In the genomic region with DNA sequence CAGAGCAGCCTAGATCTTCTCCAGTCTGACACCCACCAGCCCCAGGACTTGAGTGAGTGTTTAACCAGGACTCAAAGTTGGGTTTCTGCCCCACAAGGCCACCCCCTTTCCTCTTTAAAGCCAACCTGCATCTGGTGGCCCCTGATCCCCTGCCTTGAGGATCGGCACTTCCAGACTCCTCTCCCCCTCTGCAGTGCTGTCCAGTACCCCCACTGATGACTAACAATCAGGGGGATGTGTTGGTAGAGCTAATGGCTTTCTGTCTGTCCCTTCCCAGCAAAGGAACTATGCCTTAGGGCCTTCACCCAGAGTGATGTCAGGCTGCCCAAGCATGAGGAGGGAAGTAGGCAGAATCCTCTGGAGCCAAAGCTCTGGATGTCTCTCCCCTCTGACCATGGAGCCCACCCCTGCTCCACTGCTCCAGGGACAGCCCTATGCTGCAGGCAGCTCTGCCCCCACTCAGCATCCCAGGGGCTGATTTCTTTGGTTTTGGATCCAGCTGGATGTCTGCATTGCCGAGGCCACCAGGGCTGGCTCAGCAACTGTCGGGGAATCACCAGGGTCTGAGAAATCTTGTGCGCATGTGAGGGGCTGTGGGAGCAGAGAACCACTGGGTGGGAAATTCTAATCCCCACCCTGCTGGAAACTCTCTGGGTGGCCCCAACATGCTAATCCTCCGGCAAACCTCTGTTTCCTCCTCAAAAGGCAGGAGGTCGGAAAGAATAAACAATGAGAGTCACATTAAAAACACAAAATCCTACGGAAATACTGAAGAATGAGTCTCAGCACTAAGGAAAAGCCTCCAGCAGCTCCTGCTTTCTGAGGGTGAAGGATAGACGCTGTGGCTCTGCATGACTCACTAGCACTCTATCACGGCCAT, we compare ENCODE assay signal across 10 cellular contexts. TPM values are rescaled to one million over a fixed set of nuclear protein-coding genes. Genes with fewer than 3 reads are reported as not detected.
DNase-seq lines count a peak whose midpoint lies in the region; ATAC-seq and TF ChIP-seq lines count a peak whose summit lies in the region.
"Had no signal": no experiment of that assay in that cellular context is flagged by ENCODE, and none has a peak within 500 bp of the region (broad histone marks: within the 10 kb centered on the region; RNA-seq: fewer than 3 reads in every experiment).

No MANE protein-coding gene starts in this region.

- no peak for TF ChIP-seq CTCF in CD8-positive, alpha-beta T cell (IDR thresholded peaks at IDR 0.05)
- TF ChIP-seq CTCF in epithelial cell of esophagus (IDR thresholded peaks at IDR 0.05; ENCODE audit: insufficient read depth, low read depth, low read length, missing control alignments) (no peak), osteocyte (IDR thresholded peaks at IDR 0.05) (no peak)

- no peaks in the 10 kb centered on the region for H3K27me3 Mint-ChIP-seq in CD8-positive, alpha-beta T cell (ENCODE audit: low read depth)
- H3K27me3 Mint-ChIP-seq in T-cell, result no peaks in the 10 kb centered on the region
- no peaks in the 10 kb centered on the region for H3K27me3 Mint-ChIP-seq in osteocyte (ENCODE audit: unreplicated experiment)

- H3K4me1 ChIP-seq in CD8-positive, alpha-beta T cell (ENCODE audit: insufficient read depth, low read length), result peaks cover 97% of the 10 kb centered on the region

- CTCF ChIA-PET in CD8-positive, alpha-beta T cell (lab: Charles Lee), result interaction anchor here (0.6 to 13.3 kb wide), 16 partner anchors 9 to 632 kb away, joined by 3 to 408 read pairs (median 4); no protein-coding TSS in a partner anchor
- CTCF ChIA-PET in T-cell (lab: Charles Lee), result interaction anchor here (0.5 to 2.9 kb wide), 12 partner anchors 9 to 478 kb away, joined by 3 to 12 read pairs (median 4); no protein-coding TSS in a partner anchor

- peak overlapping the region; percentile 93 for H3K27ac Mint-ChIP-seq in CD8-positive, alpha-beta T cell
- H3K27ac Mint-ChIP-seq in T-cell (peak overlapping the region; percentile 98 to 99), osteocyte (ENCODE audit: unreplicated experiment) (peak overlapping the region; percentile 94)

- peaks cover 96% of the 10 kb centered on the region for H3K36me3 Mint-ChIP-seq in CD8-positive, alpha-beta T cell
- H3K36me3 Mint-ChIP-seq in T-cell (peaks cover 90% of the 10 kb centered on the region), osteocyte (ENCODE audit: unreplicated experiment) (no peaks in the 10 kb centered on the region)

- peaks cover 82% of the 10 kb centered on the region for H3K36me3 ChIP-seq in CD8-positive, alpha-beta T cell (ENCODE audit: insufficient read depth, low read length)

- H3K27me3 ChIP-seq in CD8-positive, alpha-beta T cell (ENCODE audit: insufficient read depth, low read length), result no peaks in the 10 kb centered on the region

- peak; percentile 5 for ATAC-seq in CD8-positive, alpha-beta T cell
- peak in 1 of 4 experiments; percentile 11 for ATAC-seq in T-cell (replicated peaks in 1 of 4)
- ATAC-seq in HG02852 (IDR thresholded peaks at IDR 0.05; ENCODE audit: unreplicated experiment), result no peak

- peak overlapping the region; percentile 44 for H3K4me3 ChIP-seq in CD8-positive, alpha-beta T cell (ENCODE audit: low read depth, low read length)
- no peak overlapping the region for H3K4me3 ChIP-seq in epithelial cell of esophagus (ENCODE audit: low read length)

- DNase-seq in CD8-positive, alpha-beta T cell, result peak in 2 of 7 experiments; percentile 51 to 54
- DNase-seq in T-cell, result peak in 1 of 34 experiments; percentile 34
- peak; percentile 51 for DNase-seq in epithelial cell of esophagus (ENCODE audit: low read depth)
- no peak for DNase-seq in osteocyte (ENCODE audit: extremely low spot score, unreplicated experiment)
- DNase-seq in HK-2 (ENCODE audit: unreplicated experiment), result no peak
- no peak for DNase-seq in RPMI8226
- DNase-seq in ecto neural progenitor cell (ENCODE audit: low spot score), result no peak
- DNase-seq: caudate nucleus, NCI-H2227 treated with DMSO at 0.1 percent for 48 hours had no signal

- H3K9me3 Mint-ChIP-seq in CD8-positive, alpha-beta T cell, result no peaks in the 10 kb centered on the region
- no peaks in the 10 kb centered on the region for H3K9me3 Mint-ChIP-seq in T-cell
- H3K9me3 Mint-ChIP-seq in osteocyte (ENCODE audit: unreplicated experiment), result no peaks in the 10 kb centered on the region

- H3K4me3 Mint-ChIP-seq in CD8-positive, alpha-beta T cell, result peak overlapping the region; percentile 74
- H3K4me3 Mint-ChIP-seq in T-cell (peak overlapping the region; percentile 72 to 86 (median 77)), osteocyte (ENCODE audit: unreplicated experiment) (peak overlapping the region; percentile 16)

- POLR2A ChIA-PET in CD8-positive, alpha-beta T cell (lab: Charles Lee), result interaction anchor here (0.7 to 13.3 kb wide), 10 partner anchors 6 to 436 kb away, joined by 3 to 472 read pairs (median 10); a partner anchor contains a TSS
- POLR2A ChIA-PET in T-cell (lab: Charles Lee), result interaction anchor here (1.0 to 2.1 kb wide), 8 partner anchors 9 to 625 kb away, joined by 3 to 9 read pairs (median 3); no protein-coding TSS in a partner anchor

- H3K4me1 Mint-ChIP-seq in CD8-positive, alpha-beta T cell (ENCODE audit: low read depth), result peaks cover 96% of the 10 kb centered on the region
- H3K4me1 Mint-ChIP-seq in T-cell (peaks cover 95 to 100% (median 98%) of the 10 kb centered on the region in 3 donors), osteocyte (ENCODE audit: unreplicated experiment) (peaks cover 57% of the 10 kb centered on the region)

- H3K9me3 ChIP-seq in CD8-positive, alpha-beta T cell (ENCODE audit: low read length), result no peaks in the 10 kb centered on the region

- intact Hi-C loops in CD8-positive, alpha-beta T cell (cut with DNase I, micrococcal nuclease), result loop anchor here in 1 of 2 experiments (1.0 to 5.0 kb wide), 2 partner anchors 9 to 39 kb away; no protein-coding TSS in a partner anchor

- peak overlapping the region; percentile 48 for H3K27ac ChIP-seq in CD8-positive, alpha-beta T cell (ENCODE audit: low read depth, low read length)

RNA-seq across cellular contexts. Expression of a gene that starts 42.9 kb away (rescaled TPM):
- 10 to 100 TPM; 27.2 to 35.6 TPM for total RNA-seq in CD8-positive, alpha-beta T cell
- total RNA-seq in T-cell, result 100 to 1,000 TPM in 4 of 5 donors, 10 to 100 TPM in 1; 80.9 to 127 (median 113) TPM
- 220 and 223 TPM in 2 replicates for total RNA-seq in osteocyte

RNA-seq across cellular contexts. Expression of a gene that starts 52.0 kb away (rescaled TPM):
- total RNA-seq in CD8-positive, alpha-beta T cell, result 1 to 10 TPM; 7.9 to 8.3 TPM
- total RNA-seq in T-cell, result 10 to 100 TPM; 10.1 to 20.9 (median 17.3) TPM
- 74.1 and 87.3 TPM in 2 replicates for total RNA-seq in osteocyte

Comparison
In these comparisons a context has a peak if more than half of its experiments do, and no peak if none do; other contexts are left out.
1. H3K4me3 Mint-ChIP-seq: peak in every context shown above with its lines; median percentile 77 in T-cell; 74 in CD8-positive, alpha-beta T cell; 16 in osteocyte.